ENCODE assay signal across 1 cellular context in genomic region chr10:8075282-8076260, GRCh38.
TF ChIP-seq lines count a peak whose summit lies in the region.

No MANE protein-coding gene starts in this region.

TF ChIP-seq in IMR-90, 13 proteins besides CTCF, POLR2A, EP300 and RAD21 (continued from another document):
- TF ChIP-seq MXI1 (IDR thresholded peaks at IDR 0.05; ENCODE audit: borderline replicate concordance, low read depth, low read length) (no peak), MAZ (IDR thresholded peaks at IDR 0.05; ENCODE audit: borderline replicate concordance, low read depth, low read length) (no peak), BHLHE40 (IDR thresholded peaks at IDR 0.05; ENCODE audit: low read depth, low read length) (no peak), FOS (IDR thresholded peaks at IDR 0.05; ENCODE audit: low read depth, low read length) (no peak), MAFK (IDR thresholded peaks at IDR 0.05; ENCODE audit: low read depth, low read length) (no peak), RCOR1 (IDR thresholded peaks at IDR 0.05; ENCODE audit: insufficient replicate concordance, low read length) (no peak), ELK1 (IDR thresholded peaks at IDR 0.05; ENCODE audit: borderline replicate concordance, low read depth, low read length) (no peak), CEBPB (IDR thresholded peaks at IDR 0.05; ENCODE audit: low read depth, low read length) (no peak), SMC3 (IDR thresholded peaks at IDR 0.05; ENCODE audit: low read depth, low read length) (no peak), USF2 (IDR thresholded peaks at IDR 0.05; ENCODE audit: low read depth, low read length) (no peak), RFX5 (IDR thresholded peaks at IDR 0.05; ENCODE audit: low read depth, low read length) (no peak), CHD1 (IDR thresholded peaks at IDR 0.05; ENCODE audit: low read depth, low read length) (no peak)
